In the genomic region with DNA sequence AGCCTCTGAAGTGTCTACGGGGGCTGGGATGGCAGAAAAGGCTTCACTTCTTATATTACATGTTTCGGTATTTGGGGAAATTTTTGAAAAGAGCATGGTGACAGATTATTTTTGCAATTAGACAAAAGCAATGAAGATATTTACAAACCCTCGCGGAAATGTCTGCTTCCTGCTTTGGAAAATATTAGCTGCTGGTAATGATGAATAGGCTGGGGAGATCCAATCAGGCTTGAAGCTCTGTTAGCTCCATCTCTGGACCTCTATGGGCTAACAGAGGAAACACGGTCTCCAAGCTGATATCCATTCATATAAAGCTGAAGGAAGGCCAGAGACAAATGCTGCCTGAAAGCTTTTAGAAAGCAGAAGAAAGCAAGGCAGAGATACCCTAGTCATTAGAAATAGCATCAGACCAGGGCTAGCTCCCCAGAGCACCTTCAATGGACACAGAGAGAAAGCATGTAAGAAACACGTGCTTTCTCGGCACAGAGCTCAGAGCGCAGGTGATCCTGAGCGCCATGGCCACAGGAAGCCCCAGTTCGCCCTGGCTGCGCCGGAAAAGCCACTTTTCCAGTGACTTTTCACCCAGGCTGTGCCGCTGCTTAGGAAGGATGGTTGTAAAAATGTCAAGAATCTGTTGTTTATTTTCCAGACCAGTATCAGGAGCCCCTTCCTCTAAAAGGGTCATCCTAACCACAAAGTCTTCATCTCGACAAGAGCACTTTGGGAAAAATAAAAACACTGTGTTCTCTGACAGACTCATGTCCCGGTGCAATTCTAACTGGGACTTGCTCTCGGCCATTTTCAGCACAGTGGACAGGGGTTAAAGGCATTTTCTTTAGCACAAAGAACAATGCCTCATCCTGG, we compare ENCODE assay signal across 19 cellular contexts.
DNase-seq lines count a peak whose midpoint lies in the region; ATAC-seq, FAIRE-seq and TF ChIP-seq lines count a peak whose summit lies in the region.
"Had no signal": no experiment of that assay in that cellular context is flagged by ENCODE, and none has a peak within 500 bp of the region (broad histone marks: within the 10 kb centered on the region; RNA-seq: fewer than 3 reads in every experiment).

No MANE protein-coding gene starts in this region.

- H3K36me3 ChIP-seq in OCI-LY7 (ENCODE audit: insufficient read depth, low read length) (no peaks in the 10 kb centered on the region), trophoblast cell (ENCODE audit: control insufficient read depth in 1 of 2, insufficient read depth in 2 of 2, low read length in 2 of 2) (no peaks in the 10 kb centered on the region)
- no peaks in the 10 kb centered on the region for H3K36me3 ChIP-seq in CD8-positive, alpha-beta T cell (ENCODE audit: insufficient read depth, low read length)

- DNase-seq in activated T-cell treated with anti-CD3 and anti-CD28 coated beads, Interleukin-2, amount 50 U/mL, for 4 hours, result no peak
- DNase-seq in activated T-cell treated with anti-CD3 and anti-CD28 coated beads, Interleukin-2, amount 50 U/mL, for 48 hours, result no peak
- DNase-seq in OCI-LY7 (ENCODE audit: low spot score) (no peak), trophoblast cell (no peak), GM12892 (ENCODE audit: insufficient read length) (no peak)
- DNase-seq in CD8-positive, alpha-beta T cell, result no peak
- DNase-seq: Caco-2, MM.1S, NCI-H1105 treated with DMSO at 0.1 percent for 48 hours, NCI-H187 treated with DMSO at 0.1 percent for 48 hours, NCI-H446 treated with DMSO at 0.1 percent for 48 hours, NCI-H774, SHP77 treated with DMSO at 0.1 percent for 48 hours had no signal

- WGBS in trophoblast cell (ENCODE audit: extremely low coverage, insufficient coverage, insufficient read length), result no CpG with 5 or more reads among the region's 16 CpGs

- no peak for TF ChIP-seq CTCF in OCI-LY7 (conservative IDR thresholded peaks at IDR 0.05; ENCODE audit: low read length)
- TF ChIP-seq CTCF in CD8-positive, alpha-beta T cell (IDR thresholded peaks at IDR 0.05), result no peak

- POLR2A ChIA-PET in OCI-LY7 (lab: Charles Lee), result interaction anchor here (0.6 to 2.0 kb wide), 6 partner anchors 9 to 231 kb away, joined by 3 to 8 read pairs (median 4); no protein-coding TSS in a partner anchor
- POLR2A ChIA-PET in CD8-positive, alpha-beta T cell (lab: Charles Lee), result no interaction called here

- ATAC-seq in activated T-cell treated with anti-CD3 and anti-CD28 coated beads, Interleukin-2, amount 50 U/mL, for 4 hours, result no peak
- ATAC-seq in HG02970 (IDR thresholded peaks at IDR 0.05; ENCODE audit: low FRiP score, unreplicated experiment), result no peak
- ATAC-seq in CD8-positive, alpha-beta T cell, result no peak
- ATAC-seq: HCT116 had no signal

- intact Hi-C loops in OCI-LY7 (cut with micrococcal nuclease; ENCODE audit: unreplicated experiment), result no loop called here
- intact Hi-C loops in CD8-positive, alpha-beta T cell (cut with DNase I, micrococcal nuclease), result no loop called here

- H3K9me2 ChIP-seq in OCI-LY7 (ENCODE audit: insufficient read depth, low read length), result no peaks in the 10 kb centered on the region

- no peak for TF ChIP-seq POLR2A in GM12892 (IDR thresholded peaks at IDR 0.05; ENCODE audit: low read depth, low read length)

- no peak overlapping the region for H2BK120ac ChIP-seq in trophoblast cell (ENCODE audit: insufficient read depth, low read length, poor library complexity)

- no peak overlapping the region for H2AK5ac ChIP-seq in trophoblast cell (ENCODE audit: low read length)

- no peak overlapping the region for H3K18ac ChIP-seq in trophoblast cell (ENCODE audit: low read length)

- H3K79me2 ChIP-seq in OCI-LY7 (ENCODE audit: insufficient read depth, low read depth, low read length) (no peaks in the 10 kb centered on the region), trophoblast cell (ENCODE audit: control insufficient read depth, insufficient read depth, low read length, poor library complexity) (no peaks in the 10 kb centered on the region)

- H3K23ac ChIP-seq in trophoblast cell (ENCODE audit: low read length), result peak overlapping the region; percentile 48

- no TSS peak for BruUV-seq in OCI-LY7 (replicated peaks; lab: Mats Ljungman, UMichigan)

- no peak overlapping the region for H3K27ac Mint-ChIP-seq in CD8-positive, alpha-beta T cell

- no peak overlapping the region for H3K4me2 ChIP-seq in OCI-LY7 (ENCODE audit: low read length)
- H3K4me2 ChIP-seq in trophoblast cell (ENCODE audit: low read length), result no peak overlapping the region

- H3K4me3 Mint-ChIP-seq in activated T-cell treated with anti-CD3 and anti-CD28 coated beads, Interleukin-2, amount 50 U/mL, for 4 hours, result peak overlapping the region; percentile 50
- no peak overlapping the region for H3K4me3 Mint-ChIP-seq in CD8-positive, alpha-beta T cell

- CTCF ChIA-PET in OCI-LY7 (lab: Charles Lee; ENCODE audit: unreplicated experiment), result interaction anchor here (0.5 to 1.4 kb wide), 5 partner anchors 9 to 238 kb away, joined by 3 to 4 read pairs (median 4); no protein-coding TSS in a partner anchor
- CTCF ChIA-PET in CD8-positive, alpha-beta T cell (lab: Charles Lee), result interaction anchor here (1.2 kb wide), 1 partner anchor 623 kb away, joined by 3 read pairs; no protein-coding TSS in a partner anchor

- H2BK5ac ChIP-seq in trophoblast cell (ENCODE audit: low read depth, low read length, poor library complexity), result no peak overlapping the region

- H3K14ac ChIP-seq in trophoblast cell (ENCODE audit: low read length), result no peak overlapping the region

- H2BK12ac ChIP-seq in trophoblast cell (ENCODE audit: low read length), result no peak overlapping the region

- H3K79me1 ChIP-seq in trophoblast cell (ENCODE audit: low read length), result no peaks in the 10 kb centered on the region

- H3K4me3 ChIP-seq in OCI-LY7 (ENCODE audit: low read depth, low read length, poor library complexity, severe bottlenecking), result no peak overlapping the region
- H3K4me3 ChIP-seq in trophoblast cell (ENCODE audit: low read depth, low read length), result no peak overlapping the region
- no peak overlapping the region for H3K4me3 ChIP-seq in CD8-positive, alpha-beta T cell (ENCODE audit: low read depth, low read length)

- no peak for FAIRE-seq in GM12892 (lab: Jason Lieb, UNC)
- FAIRE-seq: A204.1 had no signal

- no peak overlapping the region for H4K12ac ChIP-seq in trophoblast cell (ENCODE audit: low read depth, low read length)

- H3K27me3 ChIP-seq in trophoblast cell (ENCODE audit: insufficient read depth, low read length), result no peaks in the 10 kb centered on the region
- no peaks in the 10 kb centered on the region for H3K27me3 ChIP-seq in CD8-positive, alpha-beta T cell (ENCODE audit: insufficient read depth, low read length)

- peaks cover 10% of the 10 kb centered on the region for H3K4me1 ChIP-seq in OCI-LY7 (ENCODE audit: insufficient read depth, low read length, poor library complexity, severe bottlenecking)
- peaks cover 0 to 2% of the 10 kb centered on the region in 2 experiments for H3K4me1 ChIP-seq in trophoblast cell (ENCODE audit: control insufficient read depth in 1 of 2, insufficient read depth in 2 of 2, low read length in 2 of 2)
- no peaks in the 10 kb centered on the region for H3K4me1 ChIP-seq in CD8-positive, alpha-beta T cell (ENCODE audit: insufficient read depth, low read length)
- H3K4me1 ChIP-seq: Caco-2 had no signal

- no peaks in the 10 kb centered on the region for H3K9me3 Mint-ChIP-seq in activated T-cell treated with anti-CD3 and anti-CD28 coated beads, Interleukin-2, amount 50 U/mL, for 4 hours
- no peaks in the 10 kb centered on the region for H3K9me3 Mint-ChIP-seq in CD8-positive, alpha-beta T cell

- H3K9me3 ChIP-seq in OCI-LY7 (ENCODE audit: low read length) (no peaks in the 10 kb centered on the region), trophoblast cell (ENCODE audit: insufficient read depth, low read depth, low read length) (no peaks in the 10 kb centered on the region)
- no peaks in the 10 kb centered on the region for H3K9me3 ChIP-seq in CD8-positive, alpha-beta T cell (ENCODE audit: low read length)
- H3K9me3 ChIP-seq: Caco-2 had no signal

- H3K27ac ChIP-seq in OCI-LY7 (ENCODE audit: low read depth, low read length, poor library complexity, severe bottlenecking), result no peak overlapping the region
- H3K27ac ChIP-seq in cingulate gyrus (ENCODE audit: low read depth, low read length), result peak overlapping the region; percentile 32
- H3K27ac ChIP-seq in trophoblast cell (ENCODE audit: low read depth, low read length), result no peak overlapping the region
- H3K27ac ChIP-seq in CD8-positive, alpha-beta T cell (ENCODE audit: low read depth, low read length), result no peak overlapping the region
- H3K27ac ChIP-seq: C4-2B, HL-60 had no signal

- no peak overlapping the region for H4K8ac ChIP-seq in trophoblast cell (ENCODE audit: low read depth, low read length)

- no peaks in the 10 kb centered on the region for H3K36me3 Mint-ChIP-seq in activated T-cell treated with anti-CD3 and anti-CD28 coated beads, Interleukin-2, amount 50 U/mL, for 4 hours (ENCODE audit: insufficient read depth)
- H3K36me3 Mint-ChIP-seq in CD8-positive, alpha-beta T cell, result no peaks in the 10 kb centered on the region

- peaks cover 37% of the 10 kb centered on the region for H3K4me1 Mint-ChIP-seq in activated T-cell treated with anti-CD3 and anti-CD28 coated beads, Interleukin-2, amount 50 U/mL, for 4 hours (ENCODE audit: low read depth)
- peaks cover 7% of the 10 kb centered on the region for H3K4me1 Mint-ChIP-seq in CD8-positive, alpha-beta T cell (ENCODE audit: low read depth)

- H3K9ac ChIP-seq in trophoblast cell (ENCODE audit: low read length), result no peak overlapping the region

- H2AFZ ChIP-seq in OCI-LY7 (ENCODE audit: low read length) (peak overlapping the region; percentile 25; the same call in 1 of the 2 replicates), trophoblast cell (ENCODE audit: insufficient read depth, low read length, poor library complexity) (no peak overlapping the region)

- H4K20me1 ChIP-seq in OCI-LY7 (ENCODE audit: insufficient read depth, low read length), result no peaks in the 10 kb centered on the region

- H3K27me3 Mint-ChIP-seq in activated T-cell treated with anti-CD3 and anti-CD28 coated beads, Interleukin-2, amount 50 U/mL, for 4 hours (ENCODE audit: low read depth), result peaks cover 9% of the 10 kb centered on the region
- H3K27me3 Mint-ChIP-seq in CD8-positive, alpha-beta T cell (ENCODE audit: low read depth), result no peaks in the 10 kb centered on the region

- H3K4ac ChIP-seq in trophoblast cell (ENCODE audit: low read depth, low read length), result no peak overlapping the region

- H4K91ac ChIP-seq in trophoblast cell (ENCODE audit: low read depth, low read length), result no peak overlapping the region
